Comparison of ENCODE assay signal across 6 cellular contexts in the genomic region with DNA sequence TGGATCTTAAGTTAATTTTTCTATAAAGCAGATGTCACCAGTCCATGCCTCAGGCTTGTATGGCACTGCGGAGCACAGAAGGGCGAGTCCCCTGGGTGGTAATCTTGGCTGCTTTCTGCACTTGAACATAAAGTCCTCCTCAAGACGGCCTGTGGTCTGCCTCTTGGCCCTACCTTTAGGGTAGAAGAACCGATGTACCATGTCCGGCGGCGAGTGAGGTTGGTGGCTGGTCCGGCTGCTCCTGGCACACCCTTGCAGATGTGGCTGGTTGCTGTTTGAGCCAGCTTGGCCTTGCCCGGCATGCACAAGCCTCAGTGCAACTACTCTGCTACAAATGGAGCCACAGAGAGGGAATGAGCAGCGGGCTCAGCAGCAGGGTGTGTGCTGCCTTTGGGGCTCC. TPM values are rescaled to one million over a fixed set of nuclear protein-coding genes. Genes with fewer than 3 reads are reported as not detected.
"Had no signal": no experiment of that assay in that cellular context is flagged by ENCODE, and none has a peak within 500 bp of the region (broad histone marks: within the 10 kb centered on the region; RNA-seq: fewer than 3 reads in every experiment).

No MANE protein-coding gene starts in this region.

RNA-seq across cellular contexts. Expression of a gene that starts 56.3 kb away (rescaled TPM):
- total RNA-seq: HT-29, HT1080, IMR-90, K562 had no signal
- polyA plus RNA-seq: HepG2, IgD-negative memory B cell, IMR-90, K562 had no signal
